Comparison of ENCODE assay signal across 8 cellular contexts in genomic region chr6:136792945-136793289, GRCh38. TPM values are rescaled to one million over a fixed set of nuclear protein-coding genes. Genes with fewer than 3 reads are reported as not detected.
DNase-seq lines count a peak whose midpoint lies in the region; ATAC-seq and TF ChIP-seq lines count a peak whose summit lies in the region.

No MANE protein-coding gene starts in this region.

- no peaks in the 10 kb centered on the region for H3K27me3 Mint-ChIP-seq in CD4-positive, CD25-positive, alpha-beta regulatory T cell
- H3K27me3 Mint-ChIP-seq in activated CD8-positive, alpha-beta T cell treated with anti-CD3 and anti-CD28 coated beads for 36 hours, result no peaks in the 10 kb centered on the region

- peaks cover 34% of the 10 kb centered on the region for H3K4me1 ChIP-seq in CD4-positive, CD25-positive, alpha-beta regulatory T cell (ENCODE audit: control insufficient read depth, insufficient read depth, low read length, poor library complexity, severe bottlenecking)

- H3K27ac Mint-ChIP-seq in CD4-positive, CD25-positive, alpha-beta regulatory T cell, result peak overlapping the region; percentile 94 to 98 (median 96)
- H3K27ac Mint-ChIP-seq in activated CD8-positive, alpha-beta T cell treated with anti-CD3 and anti-CD28 coated beads for 36 hours, result peak overlapping the region; percentile 96

- peak; percentile 82 to 95 (median 93) for DNase-seq in CD4-positive, CD25-positive, alpha-beta regulatory T cell
- peak; percentile 87 for DNase-seq in NCI-H82 (lab: John Stamatoyannopoulos, UW)
- DNase-seq in activated CD8-positive, alpha-beta T cell treated with anti-CD3 and anti-CD28 coated beads for 36 hours, result peak; percentile 96
- peak; percentile 88 for DNase-seq in ecto neural progenitor cell (ENCODE audit: low spot score)
- DNase-seq in medulla oblongata (ENCODE audit: extremely low spot score), result peak; percentile 94
- peak; percentile 75 for DNase-seq in stimulated activated CD8-positive, alpha-beta memory T cell treated with anti-CD3 and anti-CD28 coated beads, Interleukin-12 subunit alpha, Interleukin-12 subunit beta, amount 100 ng/mL, for 24 hours (ENCODE audit: extremely low read depth)

- H3K27me3 ChIP-seq in CD4-positive, CD25-positive, alpha-beta regulatory T cell (ENCODE audit: control insufficient read depth, insufficient read depth, low read length), result no peaks in the 10 kb centered on the region

- peaks cover 0 to 1% (median 0%) of the 10 kb centered on the region in 7 donors for H3K9me3 Mint-ChIP-seq in CD4-positive, CD25-positive, alpha-beta regulatory T cell
- no peaks in the 10 kb centered on the region for H3K9me3 Mint-ChIP-seq in activated CD8-positive, alpha-beta T cell treated with anti-CD3 and anti-CD28 coated beads for 36 hours

- H3K4me3 ChIP-seq in CD4-positive, CD25-positive, alpha-beta regulatory T cell (ENCODE audit: low read depth, low read length), result peak overlapping the region; percentile 70

- H3K36me3 ChIP-seq in CD4-positive, CD25-positive, alpha-beta regulatory T cell (ENCODE audit: control insufficient read depth, insufficient read depth, low read length), result no peaks in the 10 kb centered on the region

- peak overlapping the region; percentile 99 for H3K27ac ChIP-seq in CD4-positive, CD25-positive, alpha-beta regulatory T cell (ENCODE audit: insufficient read depth, low read length, poor library complexity, severe bottlenecking)

- peaks cover 12 to 32% (median 22%) of the 10 kb centered on the region in 4 donors for H3K4me1 Mint-ChIP-seq in CD4-positive, CD25-positive, alpha-beta regulatory T cell
- H3K4me1 Mint-ChIP-seq in activated CD8-positive, alpha-beta T cell treated with anti-CD3 and anti-CD28 coated beads for 36 hours (ENCODE audit: low read depth), result peaks cover 31% of the 10 kb centered on the region

- no peaks in the 10 kb centered on the region for H3K9me3 ChIP-seq in CD4-positive, CD25-positive, alpha-beta regulatory T cell (ENCODE audit: control insufficient read depth in 2 of 2, low read length in 2 of 2)

- peaks cover 3% of the 10 kb centered on the region for H3K36me3 Mint-ChIP-seq in CD4-positive, CD25-positive, alpha-beta regulatory T cell
- peaks cover 3% of the 10 kb centered on the region for H3K36me3 Mint-ChIP-seq in activated CD8-positive, alpha-beta T cell treated with anti-CD3 and anti-CD28 coated beads for 36 hours (ENCODE audit: low read depth)

- TF ChIP-seq CTCF in activated CD8-positive, alpha-beta T cell treated with anti-CD3 and anti-CD28 coated beads for 36 hours (IDR thresholded peaks at IDR 0.05), result peak; percentile 69

- peak overlapping the region; percentile 95 to 99 (median 98) for H3K4me3 Mint-ChIP-seq in CD4-positive, CD25-positive, alpha-beta regulatory T cell
- H3K4me3 Mint-ChIP-seq in activated CD8-positive, alpha-beta T cell treated with anti-CD3 and anti-CD28 coated beads for 36 hours, result peak overlapping the region; percentile 83

- peak; percentile 72 to 74 for ATAC-seq in CD4-positive, CD25-positive, alpha-beta regulatory T cell (ENCODE audit: low read depth in 2 of 2)
- ATAC-seq in GM19395 (IDR thresholded peaks at IDR 0.05; ENCODE audit: unreplicated experiment), result peak; percentile 68
- ATAC-seq in HG03521 (IDR thresholded peaks at IDR 0.05; ENCODE audit: unreplicated experiment), result peak; percentile 53
- ATAC-seq in activated CD8-positive, alpha-beta T cell treated with anti-CD3 and anti-CD28 coated beads for 36 hours, result peak; percentile 77

- POLR2A ChIA-PET in activated CD8-positive, alpha-beta T cell treated with anti-CD3 and anti-CD28 coated beads for 36 hours (lab: Charles Lee), result interaction anchor here (0.8 to 2.9 kb wide), 20 partner anchors 17 to 503 kb away, joined by 3 to 29 read pairs (median 4); partner anchors contain the start of genes BCLAF1 and PEX7

- CTCF ChIA-PET in activated CD8-positive, alpha-beta T cell treated with anti-CD3 and anti-CD28 coated beads for 36 hours (lab: Charles Lee), result interaction anchor here (0.7 to 5.1 kb wide), 59 partner anchors 9 to 503 kb away, joined by 3 to 370 read pairs (median 6); partner anchors contain the start of gene BCLAF1

- intact Hi-C loops in activated CD8-positive, alpha-beta T cell treated with anti-CD3 and anti-CD28 coated beads for 36 hours (cut with micrococcal nuclease), result loop anchor here (1.0 kb wide), 1 partner anchor 149 kb away; no protein-coding TSS in a partner anchor

RNA-seq across cellular contexts. Expression of gene MAP3K5, which starts 0.6 kb away (rescaled TPM):
- total RNA-seq in CD4-positive, CD25-positive, alpha-beta regulatory T cell, result 44.0 TPM
- 10 to 100 TPM; 14.4 to 25.9 (median 17.9) TPM for polyA plus RNA-seq in CD4-positive, CD25-positive, alpha-beta regulatory T cell
- total RNA-seq in activated CD8-positive, alpha-beta T cell treated with anti-CD3 and anti-CD28 coated beads for 36 hours, result 1 to 10 TPM; 4.4 to 4.6 TPM

RNA-seq across cellular contexts. Expression of gene PEX7, which starts 29.5 kb away (rescaled TPM):
- total RNA-seq in CD4-positive, CD25-positive, alpha-beta regulatory T cell, result 4.1 TPM
- 1 to 10 TPM; 4.8 to 9.4 (median 6.3) TPM for polyA plus RNA-seq in CD4-positive, CD25-positive, alpha-beta regulatory T cell
- total RNA-seq in activated CD8-positive, alpha-beta T cell treated with anti-CD3 and anti-CD28 coated beads for 36 hours, result 1 to 10 TPM; 4.5 to 6.0 TPM

Comparison
In these comparisons a context has a peak if more than half of its experiments do, and no peak if none do; other contexts are left out.
1. Peak in every context shown above with its lines: DNase-seq, ATAC-seq, H3K4me3 ChIP-seq and H3K27ac ChIP-seq.